ENCODE assay signal across 11 cellular contexts in genomic region chr2:12155308-12156061, GRCh38.
DNase-seq lines count a peak whose midpoint lies in the region; ATAC-seq and TF ChIP-seq lines count a peak whose summit lies in the region.
"Had no signal": no experiment of that assay in that cellular context is flagged by ENCODE, and none has a peak within 500 bp of the region (broad histone marks: within the 10 kb centered on the region; RNA-seq: fewer than 3 reads in every experiment).

No MANE protein-coding gene starts in this region.

- DNase-seq in COLO829 (ENCODE audit: low spot score), result peak; percentile 80
- peak; percentile 20 for DNase-seq in OCI-LY7 (ENCODE audit: low spot score)
- DNase-seq in epithelial cell of esophagus (ENCODE audit: low read depth), result peak; percentile 73
- DNase-seq in mucosa of descending colon, result peak in 1 of 3 donors; percentile 21
- DNase-seq in GM19240 (ENCODE audit: insufficient read length, low spot score), result no peak
- DNase-seq in BE2C, result no peak
- DNase-seq in activated CD4-positive, alpha-beta T cell treated with anti-CD3 and anti-CD28 coated beads for 48 hours, result no peak
- DNase-seq: activated effector memory CD4-positive, alpha-beta T cell treated with Interleukin-2 at 50 U/mL for 16 hours; NCI-H1694 treated with DMSO at 0.1 percent for 48 hours; stimulated activated naive CD8-positive, alpha-beta T cell treated with anti-CD3 and anti-CD28 coated beads, Interleukin-15, Interleukin-2, amounts not matched to agents 100 U/mL and 50 U/mL, for 24 hours had no signal

- H3K27me3 ChIP-seq in BE2C, result no peaks in the 10 kb centered on the region

- CTCF ChIA-PET in OCI-LY7 (lab: Charles Lee; ENCODE audit: unreplicated experiment), result no interaction called here

- H3K79me2 ChIP-seq in OCI-LY7 (ENCODE audit: insufficient read depth, low read depth, low read length), result no peaks in the 10 kb centered on the region

- intact Hi-C loops in OCI-LY7 (cut with micrococcal nuclease; ENCODE audit: unreplicated experiment), result no loop called here
- intact Hi-C loops in mucosa of descending colon (cut with DNase I, micrococcal nuclease), result no loop called here

- H3K36me3 ChIP-seq in OCI-LY7 (ENCODE audit: insufficient read depth, low read length), result no peaks in the 10 kb centered on the region
- H3K36me3 ChIP-seq in mucosa of descending colon (ENCODE audit: low read depth), result no peaks in the 10 kb centered on the region
- H3K36me3 ChIP-seq in BE2C, result no peaks in the 10 kb centered on the region

- H3K4me2 ChIP-seq in OCI-LY7 (ENCODE audit: low read length), result peak overlapping the region; percentile 29; the same call in 1 of the 2 replicates

- ATAC-seq in mucosa of descending colon, result peak; percentile 51
- no peak for ATAC-seq in GM21447 (IDR thresholded peaks at IDR 0.05; ENCODE audit: unreplicated experiment)
- ATAC-seq: stimulated activated naive CD8-positive, alpha-beta T cell treated with anti-CD3 and anti-CD28 coated beads, Interleukin-15, Interleukin-2, amounts not matched to agents 100 U/mL and 50 U/mL, for 24 hours had no signal

- no peaks in the 10 kb centered on the region for H4K20me1 ChIP-seq in OCI-LY7 (ENCODE audit: insufficient read depth, low read length)

- H3K27ac ChIP-seq in OCI-LY7 (ENCODE audit: low read depth, low read length, poor library complexity, severe bottlenecking), result no peak overlapping the region

- H3K4me3 ChIP-seq in OCI-LY7 (ENCODE audit: low read depth, low read length, poor library complexity, severe bottlenecking) (no peak overlapping the region), epithelial cell of esophagus (ENCODE audit: low read length) (no peak overlapping the region), mucosa of descending colon (no peak overlapping the region), BE2C (ENCODE audit: low read depth, low read length) (no peak overlapping the region)

- H3K4me1 ChIP-seq in OCI-LY7 (ENCODE audit: insufficient read depth, low read length, poor library complexity, severe bottlenecking), result peaks cover 11% of the 10 kb centered on the region
- peaks cover 3% of the 10 kb centered on the region for H3K4me1 ChIP-seq in mucosa of descending colon (ENCODE audit: low read depth)
- H3K4me1 ChIP-seq in BE2C, result peaks cover 7% of the 10 kb centered on the region

- H3K9me3 ChIP-seq in OCI-LY7 (ENCODE audit: low read length) (no peaks in the 10 kb centered on the region), mucosa of descending colon (no peaks in the 10 kb centered on the region), BE2C (no peaks in the 10 kb centered on the region; the same call in 1 of the 2 replicates)

- BruUV-seq in OCI-LY7 (replicated peaks; lab: Mats Ljungman, UMichigan), result no TSS peak

- TF ChIP-seq CTCF in OCI-LY7 (conservative IDR thresholded peaks at IDR 0.05; ENCODE audit: low read length) (no peak), epithelial cell of esophagus (IDR thresholded peaks at IDR 0.05; ENCODE audit: insufficient read depth, low read depth, low read length, missing control alignments) (no peak), mucosa of descending colon (IDR thresholded peaks at IDR 0.05) (no peak), BE2C (IDR thresholded peaks at IDR 0.05; ENCODE audit: low read depth, low read length) (no peak)

- H3K9me2 ChIP-seq in OCI-LY7 (ENCODE audit: insufficient read depth, low read length), result no peaks in the 10 kb centered on the region

- peak overlapping the region; percentile 49; the same call in 1 of the 2 replicates for H2AFZ ChIP-seq in OCI-LY7 (ENCODE audit: low read length)

- POLR2A ChIA-PET in OCI-LY7 (lab: Charles Lee), result interaction anchor here (1.5 kb wide), 1 partner anchor 9 kb away, joined by 4 read pairs; no protein-coding TSS in a partner anchor

Comparison
In these comparisons a context has a peak if more than half of its experiments do, and no peak if none do; other contexts are left out.
1. DNase-seq: peak in COLO829 (single experiment), OCI-LY7 (single experiment) and epithelial cell of esophagus (single experiment); none in GM19240 (single experiment), BE2C (single experiment) and activated CD4-positive, alpha-beta T cell treated with anti-CD3 and anti-CD28 coated beads for 48 hours (single experiment).